8 cellular contexts compared by ENCODE assay signal in genomic region chr12:29390419-29390818, GRCh38. TPM values are rescaled to one million over a fixed set of nuclear protein-coding genes. Genes with fewer than 3 reads are reported as not detected.
DNase-seq lines count a peak whose midpoint lies in the region; ATAC-seq, FAIRE-seq and TF ChIP-seq lines count a peak whose summit lies in the region.
"Not testable (repeated sequence)": the region's sequence is repeated elsewhere in the genome, so short reads cannot be mapped to it uniquely, and the experiment has no call there.

No MANE protein-coding gene starts in this region.

- POLR2A ChIA-PET in endothelial cell of umbilical vein (lab: Charles Lee): not testable (repeated sequence)

- H4K20me1 ChIP-seq in DND-41 (ENCODE audit: insufficient read depth, low read length); endothelial cell of umbilical vein (replicated peaks; ENCODE audit: control insufficient read depth, extremely low read depth, insufficient read depth, low read length): not testable (repeated sequence)

- peak overlapping the region; percentile 90 for H3K27ac Mint-ChIP-seq in activated naive CD8-positive, alpha-beta T cell
- H3K27ac Mint-ChIP-seq in stimulated activated naive CD8-positive, alpha-beta T cell treated with anti-CD3 and anti-CD28 coated beads, Interleukin-15, Interleukin-2, amounts not matched to agents 100 ng/mL and 50 ng/mL, for 24 hours: peak overlapping the region; percentile 34

- intact Hi-C loops in endothelial cell of umbilical vein (cut with micrococcal nuclease): not testable (repeated sequence)

- TF ChIP-seq CTCF in DND-41 (IDR thresholded peaks at IDR 0.05; ENCODE audit: borderline replicate concordance, extremely low read depth, low read length, poor library complexity, severe bottlenecking); endothelial cell of umbilical vein (IDR thresholded peaks at IDR 0.05; ENCODE audit: extremely low read depth in 1 of 2, insufficient read depth in 1 of 2, low read depth in 1 of 2, low read length in 2 of 2); neutrophil (IDR thresholded peaks at IDR 0.05): not testable (repeated sequence)

- not testable (repeated sequence) for H3K27me3 ChIP-seq in DND-41 (ENCODE audit: insufficient read depth, low read length, poor library complexity); endothelial cell of umbilical vein (ENCODE audit: control insufficient read depth in 2 of 2, insufficient read depth in 2 of 2, low read length in 2 of 2); neutrophil

- not testable (repeated sequence) for TF ChIP-seq POLR2A in endothelial cell of umbilical vein (IDR thresholded peaks at IDR 0.05; ENCODE audit: low read depth, low read length)

- not testable (repeated sequence) for H3K9ac ChIP-seq in DND-41 (ENCODE audit: low read depth, low read length); endothelial cell of umbilical vein (replicated peaks; ENCODE audit: extremely low read depth, insufficient read depth, low read length)

- H3K27ac ChIP-seq in DND-41 (ENCODE audit: low read length); endothelial cell of umbilical vein (ENCODE audit: insufficient read depth, low read depth, low read length): not testable (repeated sequence)
- peak overlapping the region; percentile 89 for H3K27ac ChIP-seq in neutrophil

- dilution Hi-C loops in endothelial cell of umbilical vein (cut with MboI; ENCODE audit: extremely low pct_ligation_motif_present, low sequenced_read_pairs): not testable (repeated sequence)

- not testable (repeated sequence) for H3K4me3 ChIP-seq in DND-41 (ENCODE audit: low read depth in 1 of 2, low read length in 2 of 2); endothelial cell of umbilical vein (replicated peaks in 1 of 3; ENCODE audit: insufficient read depth in 1 of 3, low read depth in 1 of 3, low read length in 3 of 3)
- H3K4me3 ChIP-seq in neutrophil (ENCODE audit: low read depth in 1 of 2, low read length in 1 of 2): peak overlapping the region; percentile 12 to 27

- H3K9me3 ChIP-seq in DND-41 (ENCODE audit: insufficient read depth, low read length, severe bottlenecking); endothelial cell of umbilical vein (replicated peaks; ENCODE audit: control insufficient read depth, insufficient read depth, low read length); neutrophil: not testable (repeated sequence)

- DNase-seq in DND-41: not testable (repeated sequence)
- DNase-seq in NOMO-1 (lab: John Stamatoyannopoulos, UW; ENCODE audit: unreplicated experiment in 2 of 2) (peak; percentile 6 to 44), endothelial cell of umbilical vein (ENCODE audit: low read depth, low spot score) (peak; percentile 17)
- DNase-seq in activated CD4-positive, alpha-beta T cell treated with anti-CD3 and anti-CD28 coated beads for 4 hours: peak; percentile 41 to 53
- DNase-seq in activated T-cell treated with anti-CD3 and anti-CD28 coated beads, Interleukin-2, amount 50 U/mL, for 4 hours: peak; percentile 30

- H3K9me1 ChIP-seq in endothelial cell of umbilical vein (replicated peaks; ENCODE audit: control insufficient read depth, extremely low read depth, insufficient read depth, low read length): not testable (repeated sequence)

- CTCF ChIA-PET in endothelial cell of umbilical vein (lab: Charles Lee): not testable (repeated sequence)

- not testable (repeated sequence) for H3K4me1 ChIP-seq in DND-41 (ENCODE audit: insufficient read depth, low read length); endothelial cell of umbilical vein (ENCODE audit: control insufficient read depth, extremely low read depth, insufficient read depth, low read length)
- H3K4me1 ChIP-seq in neutrophil (ENCODE audit: control insufficient read depth in 1 of 2, insufficient read depth in 1 of 2, low read depth in 1 of 2, low read length in 1 of 2): peaks cover 19 to 29% of the 10 kb centered on the region in 2 experiments

- not testable (repeated sequence) for H3K36me3 ChIP-seq in DND-41 (ENCODE audit: insufficient read depth, low read length); endothelial cell of umbilical vein (ENCODE audit: control insufficient read depth in 2 of 2, extremely low read depth in 1 of 2, insufficient read depth in 2 of 2, low read length in 2 of 2); neutrophil

- H3K9me3 Mint-ChIP-seq in activated T-cell treated with anti-CD3 and anti-CD28 coated beads, Interleukin-2, amount 50 U/mL, for 4 hours; activated naive CD8-positive, alpha-beta T cell (ENCODE audit: low read depth); stimulated activated naive CD8-positive, alpha-beta T cell treated with anti-CD3 and anti-CD28 coated beads, Interleukin-15, Interleukin-2, amounts not matched to agents 100 ng/mL and 50 ng/mL, for 24 hours: not testable (repeated sequence)

- not testable (repeated sequence) for H3K79me2 ChIP-seq in DND-41 (ENCODE audit: insufficient read depth, low read length); endothelial cell of umbilical vein (ENCODE audit: control insufficient read depth, insufficient read depth, low read length)

- not testable (repeated sequence) for H3K27me3 Mint-ChIP-seq in activated T-cell treated with anti-CD3 and anti-CD28 coated beads, Interleukin-2, amount 50 U/mL, for 4 hours (ENCODE audit: low read depth); activated naive CD8-positive, alpha-beta T cell; stimulated activated naive CD8-positive, alpha-beta T cell treated with anti-CD3 and anti-CD28 coated beads, Interleukin-15, Interleukin-2, amounts not matched to agents 100 ng/mL and 50 ng/mL, for 24 hours

- not testable (repeated sequence) for H3K36me3 Mint-ChIP-seq in activated T-cell treated with anti-CD3 and anti-CD28 coated beads, Interleukin-2, amount 50 U/mL, for 4 hours (ENCODE audit: insufficient read depth); activated naive CD8-positive, alpha-beta T cell; stimulated activated naive CD8-positive, alpha-beta T cell treated with anti-CD3 and anti-CD28 coated beads, Interleukin-15, Interleukin-2, amounts not matched to agents 100 ng/mL and 50 ng/mL, for 24 hours (ENCODE audit: low read depth)

- peak overlapping the region; percentile 48 for H3K4me3 Mint-ChIP-seq in activated T-cell treated with anti-CD3 and anti-CD28 coated beads, Interleukin-2, amount 50 U/mL, for 4 hours
- peak overlapping the region; percentile 73 for H3K4me3 Mint-ChIP-seq in activated naive CD8-positive, alpha-beta T cell
- H3K4me3 Mint-ChIP-seq in stimulated activated naive CD8-positive, alpha-beta T cell treated with anti-CD3 and anti-CD28 coated beads, Interleukin-15, Interleukin-2, amounts not matched to agents 100 ng/mL and 50 ng/mL, for 24 hours: not testable (repeated sequence)

- FAIRE-seq in endothelial cell of umbilical vein (lab: Jason Lieb, UNC): not testable (repeated sequence)

- peaks cover 17% of the 10 kb centered on the region for H3K4me1 Mint-ChIP-seq in activated T-cell treated with anti-CD3 and anti-CD28 coated beads, Interleukin-2, amount 50 U/mL, for 4 hours (ENCODE audit: low read depth)
- peaks cover 17% of the 10 kb centered on the region for H3K4me1 Mint-ChIP-seq in activated naive CD8-positive, alpha-beta T cell (ENCODE audit: low read depth)
- H3K4me1 Mint-ChIP-seq in stimulated activated naive CD8-positive, alpha-beta T cell treated with anti-CD3 and anti-CD28 coated beads, Interleukin-15, Interleukin-2, amounts not matched to agents 100 ng/mL and 50 ng/mL, for 24 hours (ENCODE audit: low read depth): not testable (repeated sequence)

- H3K4me2 ChIP-seq in DND-41 (ENCODE audit: insufficient read depth, low read length); endothelial cell of umbilical vein (ENCODE audit: insufficient read depth, low read length): not testable (repeated sequence)

- ATAC-seq in DND-41 (ENCODE audit: insufficient read depth, low read depth): peak; percentile 61; the same call in 2 of the 3 replicates
- peak; percentile 89 to 95 for ATAC-seq in activated T-cell treated with anti-CD3 and anti-CD28 coated beads, Interleukin-2, amount 50 U/mL, for 4 hours

- not testable (repeated sequence) for BruUV-seq in endothelial cell of umbilical vein (replicated peaks; lab: Mats Ljungman, UMichigan)

- H2AFZ ChIP-seq in DND-41 (ENCODE audit: low read depth, low read length); endothelial cell of umbilical vein (ENCODE audit: low read depth, low read length): not testable (repeated sequence)

RNA-seq across cellular contexts. Expression of gene ERGIC2, which starts 9.4 kb away (rescaled TPM):
- total RNA-seq in activated T-cell treated with anti-CD3 and anti-CD28 coated beads, Interleukin-2, amount 50 U/mL, for 4 hours: 100 to 1,000 TPM; 100 to 109 (median 102) TPM
- 57.6 and 60.6 TPM in 2 replicates for total RNA-seq in endothelial cell of umbilical vein
- 20.3 and 26.7 TPM in 2 replicates for polyA plus RNA-seq in endothelial cell of umbilical vein
- 27.8 and 30.2 TPM in 2 replicates for polyA plus RNA-seq in endothelial cell of umbilical vein (2011; cell fraction: cytosol; rRNA removed)
- 10.7 and 17.2 TPM in 2 replicates for polyA plus RNA-seq in endothelial cell of umbilical vein (2011; cell fraction: nucleus; rRNA removed)
- 68.6 and 77.9 TPM in 2 replicates for polyA plus RNA-seq in endothelial cell of umbilical vein (2012)
- polyA minus RNA-seq in endothelial cell of umbilical vein: 16.6 and 17.2 TPM in 2 replicates
- 21.9 TPM for polyA minus RNA-seq in endothelial cell of umbilical vein (2011; cell fraction: cytosol; rRNA and poly(A)+ RNA removed)
- polyA minus RNA-seq in endothelial cell of umbilical vein (2011; cell fraction: nucleus; rRNA and poly(A)+ RNA removed): 22.0 and 26.8 TPM in 2 replicates
